In genomic region chr2:27960237-27960912, GRCh38 we compare ENCODE assay signal across 9 cellular contexts.
A peak's percentile ranks its signal among the peaks of the same experiment; 100 is the strongest.
DNase-seq lines count a peak whose midpoint lies in the region; ATAC-seq, FAIRE-seq and TF ChIP-seq lines count a peak whose summit lies in the region.
"Had no signal": no experiment of that assay in that cellular context is flagged by ENCODE, and none has a peak within 500 bp of the region (broad histone marks: within the 10 kb centered on the region; RNA-seq: fewer than 3 reads in every experiment).

No MANE protein-coding gene starts in this region.

- no peak overlapping the region for H3K27ac ChIP-seq in CD8-positive, alpha-beta T cell (ENCODE audit: low read depth, low read length)
- peak overlapping the region in 2 of 4 donors; percentile 10 to 14 for H3K27ac ChIP-seq in pancreas

- H3K4me3 Mint-ChIP-seq in CD8-positive, alpha-beta T cell, result peak overlapping the region; percentile 37
- no peak overlapping the region for H3K4me3 Mint-ChIP-seq in dendritic cell treated with granulocyte-macrophage colony-stimulating factor and Interleukin-4, amounts not matched to agents 40 ng/mL and 50 ng/mL, for 4 days

- POLR2A ChIA-PET in CD8-positive, alpha-beta T cell (lab: Charles Lee), result interaction anchor here (1.5 kb wide), 1 partner anchor 11 kb away, joined by 3 read pairs; no protein-coding TSS in a partner anchor

- intact Hi-C loops in CD8-positive, alpha-beta T cell (cut with DNase I, micrococcal nuclease), result loop anchor here (5.0 to 10.0 kb wide), 5 partner anchors 37 to 434 kb away; partner anchors contain the start of genes BABAM2 (in 1 of the 2), FOSL2 (in 1 of the 2), MRPL33 (in 1 of the 2) and RBKS (in 1 of the 2)
- intact Hi-C loops in dendritic cell treated with granulocyte-macrophage colony-stimulating factor and Interleukin-4, amounts not matched to agents 40 ng/mL and 50 ng/mL, for 4 days (cut with micrococcal nuclease), result no loop called here
- intact Hi-C loops in pancreas (cut with DNase I), result no loop called here

- CTCF ChIA-PET in CD8-positive, alpha-beta T cell (lab: Charles Lee), result no interaction called here

- peak in 1 of 7 experiments; percentile 22 for DNase-seq in CD8-positive, alpha-beta T cell
- DNase-seq in M059J (ENCODE audit: low read depth), result peak; percentile 93
- no peak for DNase-seq in pancreas
- DNase-seq in GM19239 (ENCODE audit: insufficient read length, low spot score), result no peak
- no peak for DNase-seq in NCI-H2227 treated with DMSO at 0.1 percent for 48 hours (lab: John Stamatoyannopoulos, UW)
- no peak for DNase-seq in putamen (ENCODE audit: low spot score)
- DNase-seq: stimulated activated CD4-positive, alpha-beta T cell treated with anti-CD3 and anti-CD28 coated beads, Interleukin-2, amount 100 ng/mL, for 48 hours had no signal

- WGBS in pancreas, 2 donors, result 74 to 76% methylated on average over 4 of the region's 4 CpGs

- peaks cover 57% of the 10 kb centered on the region for H3K4me1 Mint-ChIP-seq in CD8-positive, alpha-beta T cell (ENCODE audit: low read depth)
- H3K4me1 Mint-ChIP-seq in dendritic cell treated with granulocyte-macrophage colony-stimulating factor and Interleukin-4, amounts not matched to agents 40 ng/mL and 50 ng/mL, for 4 days (ENCODE audit: low read depth), result peaks cover 52% of the 10 kb centered on the region

- no peaks in the 10 kb centered on the region for H3K9me3 Mint-ChIP-seq in CD8-positive, alpha-beta T cell
- H3K9me3 Mint-ChIP-seq in dendritic cell treated with granulocyte-macrophage colony-stimulating factor and Interleukin-4, amounts not matched to agents 40 ng/mL and 50 ng/mL, for 4 days, result peaks cover 11% of the 10 kb centered on the region

- no peak overlapping the region for H3K4me3 ChIP-seq in CD8-positive, alpha-beta T cell (ENCODE audit: low read depth, low read length)
- H3K4me3 ChIP-seq in pancreas, result no peak overlapping the region

- H3K36me3 Mint-ChIP-seq in CD8-positive, alpha-beta T cell, result peaks cover 2% of the 10 kb centered on the region
- peaks cover 14% of the 10 kb centered on the region for H3K36me3 Mint-ChIP-seq in dendritic cell treated with granulocyte-macrophage colony-stimulating factor and Interleukin-4, amounts not matched to agents 40 ng/mL and 50 ng/mL, for 4 days (ENCODE audit: low read depth)

- peaks cover 27% of the 10 kb centered on the region for H3K4me1 ChIP-seq in CD8-positive, alpha-beta T cell (ENCODE audit: insufficient read depth, low read length)
- peaks cover 21 to 27% (median 22%) of the 10 kb centered on the region in 3 donors for H3K4me1 ChIP-seq in pancreas

- peak overlapping the region; percentile 33 for H3K27ac Mint-ChIP-seq in CD8-positive, alpha-beta T cell
- peak overlapping the region; percentile 82 for H3K27ac Mint-ChIP-seq in dendritic cell treated with granulocyte-macrophage colony-stimulating factor and Interleukin-4, amounts not matched to agents 40 ng/mL and 50 ng/mL, for 4 days

- no peaks in the 10 kb centered on the region for H3K9me3 ChIP-seq in CD8-positive, alpha-beta T cell (ENCODE audit: low read length)
- H3K9me3 ChIP-seq in pancreas, result no peaks in the 10 kb centered on the region

- H3K36me3 ChIP-seq in CD8-positive, alpha-beta T cell (ENCODE audit: insufficient read depth, low read length), result no peaks in the 10 kb centered on the region
- H3K36me3 ChIP-seq in pancreas, result no peaks in the 10 kb centered on the region

- H3K27me3 ChIP-seq in CD8-positive, alpha-beta T cell (ENCODE audit: insufficient read depth, low read length), result no peaks in the 10 kb centered on the region
- H3K27me3 ChIP-seq in pancreas, result no peaks in the 10 kb centered on the region

- peak; percentile 85 for ATAC-seq in CD8-positive, alpha-beta T cell
- ATAC-seq in pancreas (peak in 3 of 4 donors; percentile 18 to 46 (median 39)), GM18517 (IDR thresholded peaks at IDR 0.05; ENCODE audit: unreplicated experiment) (no peak)

- FAIRE-seq in pancreas (lab: Jason Lieb, UNC) (no peak), GM19239 (lab: Jason Lieb, UNC) (no peak)

- no peaks in the 10 kb centered on the region for H3K27me3 Mint-ChIP-seq in CD8-positive, alpha-beta T cell (ENCODE audit: low read depth)
- H3K27me3 Mint-ChIP-seq in dendritic cell treated with granulocyte-macrophage colony-stimulating factor and Interleukin-4, amounts not matched to agents 40 ng/mL and 50 ng/mL, for 4 days, result no peaks in the 10 kb centered on the region

- no peak for TF ChIP-seq CTCF in CD8-positive, alpha-beta T cell (IDR thresholded peaks at IDR 0.05)
- no peak for TF ChIP-seq CTCF in pancreas (IDR thresholded peaks at IDR 0.05)

Comparison
In these comparisons a context has a peak if more than half of its experiments do, and no peak if none do; other contexts are left out.
1. intact Hi-C loops: an anchor here in CD8-positive, alpha-beta T cell (5.0 to 10.0 kb wide); none called in dendritic cell treated with granulocyte-macrophage colony-stimulating factor and Interleukin-4, amounts not matched to agents 40 ng/mL and 50 ng/mL, for 4 days and pancreas.